In genomic region chr18:58013241-58014211, GRCh38 we compare ENCODE assay signal across 12 cellular contexts. TPM values are rescaled to one million over a fixed set of nuclear protein-coding genes. Genes with fewer than 3 reads are reported as not detected.
DNase-seq lines count a peak whose midpoint lies in the region; TF ChIP-seq lines count a peak whose summit lies in the region.
"Had no signal": no experiment of that assay in that cellular context is flagged by ENCODE, and none has a peak within 500 bp of the region (broad histone marks: within the 10 kb centered on the region; RNA-seq: fewer than 3 reads in every experiment).

No MANE protein-coding gene starts in this region.

- intact Hi-C loops in colonic mucosa (cut with DNase I), result no loop called here
- intact Hi-C loops in A673 (cut with micrococcal nuclease; ENCODE audit: unreplicated experiment), result no loop called here
- intact Hi-C loops in dorsolateral prefrontal cortex (cut with DNase I), result no loop called here

- peaks cover 18% of the 10 kb centered on the region for H3K4me1 Mint-ChIP-seq in osteocyte (ENCODE audit: unreplicated experiment)

- H3K4me1 ChIP-seq in colonic mucosa (peaks cover 12% of the 10 kb centered on the region), mucosa of rectum (ENCODE audit: control insufficient read depth in 2 of 2, insufficient read depth in 2 of 2, low read length in 2 of 2) (peaks cover 17 to 28% of the 10 kb centered on the region in 2 donors), A673 (ENCODE audit: insufficient read depth, low read length, poor library complexity, severe bottlenecking) (peaks cover 3% of the 10 kb centered on the region)

- BruUV-seq in A673 (replicated peaks; lab: Mats Ljungman, UMichigan), result no TSS peak

- POLR2A ChIA-PET in A673 (lab: Charles Lee; ENCODE audit: low non-redundant PET), result no interaction called here

- H3K9me3 ChIP-seq in colonic mucosa (no peaks in the 10 kb centered on the region), mucosa of rectum (ENCODE audit: control insufficient read depth in 2 of 2, low read length in 2 of 2) (no peaks in the 10 kb centered on the region), A673 (ENCODE audit: low read depth, low read length, poor library complexity, severe bottlenecking) (no peaks in the 10 kb centered on the region)

- no peaks in the 10 kb centered on the region for H3K27me3 Mint-ChIP-seq in osteocyte (ENCODE audit: unreplicated experiment)

- peaks cover 8% of the 10 kb centered on the region for H3K36me3 Mint-ChIP-seq in osteocyte (ENCODE audit: unreplicated experiment)
- H3K36me3 Mint-ChIP-seq: activated CD4-positive, alpha-beta memory T cell treated with anti-CD3 and anti-CD28 coated beads for 36 hours had no signal

- H3K27me3 ChIP-seq in colonic mucosa (no peaks in the 10 kb centered on the region), mucosa of rectum (ENCODE audit: control insufficient read depth in 2 of 2, insufficient read depth in 2 of 2, low read length in 2 of 2) (no peaks in the 10 kb centered on the region), A673 (replicated peaks; ENCODE audit: insufficient read depth, low read depth, low read length, poor library complexity) (no peaks in the 10 kb centered on the region), dorsolateral prefrontal cortex (peaks cover 0 to 36% (median 0%) of the 10 kb centered on the region in 45 donors)

- no peak overlapping the region for H3K27ac Mint-ChIP-seq in osteocyte (ENCODE audit: unreplicated experiment)
- H3K27ac Mint-ChIP-seq: activated CD4-positive, alpha-beta memory T cell treated with anti-CD3 and anti-CD28 coated beads for 36 hours; activated naive CD8-positive, alpha-beta T cell; H9 had no signal

- H3K36me3 ChIP-seq in colonic mucosa, result no peaks in the 10 kb centered on the region
- H3K36me3 ChIP-seq in mucosa of rectum (ENCODE audit: control insufficient read depth in 2 of 2, insufficient read depth in 2 of 2, low read length in 2 of 2), result no peaks in the 10 kb centered on the region
- H3K36me3 ChIP-seq in A673 (ENCODE audit: insufficient read depth, low read length, poor library complexity, severe bottlenecking), result no peaks in the 10 kb centered on the region

- TF ChIP-seq CTCF in colonic mucosa (IDR thresholded peaks at IDR 0.05) (no peak), A673 (conservative IDR thresholded peaks at IDR 0.05; ENCODE audit: low read depth, low read length) (no peak), osteocyte (IDR thresholded peaks at IDR 0.05) (no peak), dorsolateral prefrontal cortex (IDR thresholded peaks at IDR 0.05 in 54 of 56, conservative IDR thresholded peaks at IDR 0.05 in 2 of 56; ENCODE audit: low read depth in 1 of 56, partially characterized antibody in 56 of 56) (no peak)

- CTCF ChIA-PET in A673 (lab: Charles Lee), result no interaction called here

- peaks cover 15% of the 10 kb centered on the region for H3K9me3 Mint-ChIP-seq in osteocyte (ENCODE audit: unreplicated experiment)

- DNase-seq in EH (ENCODE audit: low read depth) (peak; percentile 45), LHCN-M2 (ENCODE audit: low read depth) (peak; percentile 20), colonic mucosa (peak; percentile 78), A673 (ENCODE audit: low spot score) (no peak), osteocyte (ENCODE audit: extremely low spot score, unreplicated experiment) (no peak), dorsolateral prefrontal cortex (no peak)
- DNase-seq in stimulated activated CD8-positive, alpha-beta memory T cell treated with anti-CD3 and anti-CD28 coated beads, Interleukin-4, amount 100 ng/mL, for 48 hours, result no peak
- DNase-seq: activated CD4-positive, alpha-beta memory T cell treated with anti-CD3 and anti-CD28 coated beads for 36 hours; H9; SW 1271 had no signal

- no peak overlapping the region for H3K4me3 Mint-ChIP-seq in osteocyte (ENCODE audit: unreplicated experiment)
- H3K4me3 Mint-ChIP-seq: activated CD4-positive, alpha-beta memory T cell treated with anti-CD3 and anti-CD28 coated beads for 36 hours; activated naive CD8-positive, alpha-beta T cell; H9 had no signal

- H3K9ac ChIP-seq in colonic mucosa (ENCODE audit: low read depth in 2 of 2, low read length in 2 of 2), result peak overlapping the region; percentile 9 to 62
- H3K9ac ChIP-seq in mucosa of rectum (ENCODE audit: low read depth in 1 of 2, low read length in 2 of 2), result no peak overlapping the region

- H3K27ac ChIP-seq in colonic mucosa (peak overlapping the region; percentile 69), mucosa of rectum (ENCODE audit: low read depth in 2 of 2, low read length in 2 of 2) (peak overlapping the region; percentile 71 to 73), A673 (ENCODE audit: low read depth, low read length, poor library complexity, severe bottlenecking) (no peak overlapping the region), dorsolateral prefrontal cortex (no peak overlapping the region)

- H3K4me3 ChIP-seq in colonic mucosa (no peak overlapping the region), mucosa of rectum (ENCODE audit: low read length in 2 of 2) (peak overlapping the region in 1 of 2 donors; percentile 1), A673 (ENCODE audit: low read depth, low read length, poor library complexity, severe bottlenecking) (no peak overlapping the region), dorsolateral prefrontal cortex (no peak overlapping the region)

RNA-seq across cellular contexts. Expression of gene NEDD4L, which starts 30.5 kb away (rescaled TPM):
- total RNA-seq in LHCN-M2 (2014; rRNA removed) (18.1 and 19.1 TPM in 2 replicates), colonic mucosa (100 to 1,000 TPM; 149 to 212 TPM), A673 (2021) (15.3 and 23.8 TPM in 2 replicates), osteocyte (40.0 and 41.1 TPM in 2 replicates), dorsolateral prefrontal cortex (100 to 1,000 TPM in 114 of 120 experiments, 10 to 100 TPM in 6; 54.4 to 214 (median 149) TPM)
- polyA plus RNA-seq in LHCN-M2 (2012), result 21.3 TPM

Comparison
In these comparisons a context has a peak if more than half of its experiments do, and no peak if none do; other contexts are left out.
1. DNase-seq: peak in EH (single experiment), LHCN-M2 (single experiment) and colonic mucosa (single experiment); none in A673 (single experiment), osteocyte (single experiment), dorsolateral prefrontal cortex (0 of 10) and stimulated activated CD8-positive, alpha-beta memory T cell treated with anti-CD3 and anti-CD28 coated beads, Interleukin-4, amount 100 ng/mL, for 48 hours (single experiment).
2. H3K27ac ChIP-seq: peak in colonic mucosa (single experiment) and mucosa of rectum (2 of 2); none in A673 (single experiment) and dorsolateral prefrontal cortex (0 of 59).
3. H3K9ac ChIP-seq: peak in colonic mucosa (2 of 2); none in mucosa of rectum (0 of 2).